8 cellular contexts compared by ENCODE assay signal in the genomic region with DNA sequence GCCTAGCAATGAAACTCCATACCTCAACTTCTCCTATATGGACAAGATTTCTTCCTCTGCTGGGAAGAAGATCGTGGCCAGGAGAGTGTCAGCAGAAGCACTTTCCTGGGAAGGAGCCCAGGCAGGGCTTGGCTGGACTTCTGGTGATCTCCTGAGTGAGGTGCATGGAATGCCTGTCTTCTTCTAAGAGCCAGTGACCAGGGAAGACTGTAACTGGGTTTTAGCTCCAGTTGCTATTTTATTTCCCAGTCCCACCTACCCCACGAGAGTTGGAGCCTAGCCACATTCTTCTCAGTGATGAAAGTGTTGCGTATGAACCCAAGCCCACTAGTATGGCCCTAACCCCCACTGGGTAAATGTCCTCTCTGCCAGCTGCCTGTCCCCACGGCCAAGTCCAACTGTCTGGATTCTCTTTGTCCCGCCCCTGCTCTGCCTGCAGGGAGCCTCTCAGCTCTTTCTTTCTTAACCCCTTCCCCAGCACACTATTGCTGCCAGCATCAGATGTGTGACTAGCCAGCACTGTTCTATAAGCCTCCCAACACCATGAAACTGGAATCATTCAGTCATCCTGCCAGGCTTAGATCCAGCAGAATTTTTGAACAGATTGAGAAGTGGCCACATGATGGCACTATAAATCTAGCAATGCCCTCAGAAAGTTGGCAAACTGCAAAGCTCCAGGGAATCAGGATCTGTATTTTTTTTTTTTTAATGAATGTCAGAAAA.
DNase-seq lines count a peak whose midpoint lies in the region; ATAC-seq and TF ChIP-seq lines count a peak whose summit lies in the region.

No MANE protein-coding gene starts in this region.

- H3K27me3 Mint-ChIP-seq in nephron progenitor cell (ENCODE audit: low read depth, poor library complexity), result peaks cover 3% of the 10 kb centered on the region

- 26 to 37% methylated on average over 4 to 5 of the region's 5 CpGs for WGBS in esophagus squamous epithelium, 2 donors

- H3K4me3 ChIP-seq in esophagus squamous epithelium, result peak overlapping the region in 1 of 4 donors; percentile 1

- H3K27ac ChIP-seq in esophagus squamous epithelium, result peak overlapping the region in 1 of 4 donors; percentile 47

- TF ChIP-seq CTCF in esophagus squamous epithelium (IDR thresholded peaks at IDR 0.05) (peak in 5 of 6 experiments; percentile 35 to 62 (median 51)), nephron progenitor cell (IDR thresholded peaks at IDR 0.05) (peak; percentile 53)

- no peaks in the 10 kb centered on the region for H3K9me3 ChIP-seq in esophagus squamous epithelium

- no peaks in the 10 kb centered on the region for H3K36me3 ChIP-seq in esophagus squamous epithelium

- peak; percentile 10 for DNase-seq in activated CD4-positive, alpha-beta T cell treated with anti-CD3 and anti-CD28 coated beads for 48 hours
- no peak for DNase-seq in activated CD4-positive, alpha-beta T cell treated with anti-CD3 and anti-CD28 coated beads for 4 hours
- DNase-seq in Kasumi-1 (lab: John Stamatoyannopoulos, UW) (peak; percentile 32 to 36), esophagus squamous epithelium (lab: John Stamatoyannopoulos, UW) (no peak), nephron progenitor cell (peak; percentile 26)

- H3K27me3 ChIP-seq in esophagus squamous epithelium, result no peaks in the 10 kb centered on the region

- TF ChIP-seq POLR2A in esophagus squamous epithelium (IDR thresholded peaks at IDR 0.05), result no peak

- ATAC-seq in SK-N-SH treated with all-trans-retinoic acid at 6 μM for 48 hours, result peak; percentile 57
- ATAC-seq in HG02970 (IDR thresholded peaks at IDR 0.05; ENCODE audit: low FRiP score, unreplicated experiment), result no peak
- ATAC-seq in HG03097 (IDR thresholded peaks at IDR 0.05; ENCODE audit: low FRiP score, unreplicated experiment), result no peak

- intact Hi-C loops in esophagus squamous epithelium (cut with DNase I), result loop anchor here (10.0 kb wide), 1 partner anchor 197 kb away; a partner anchor contains a TSS

- H3K4me1 Mint-ChIP-seq in nephron progenitor cell, result peaks cover 18% of the 10 kb centered on the region

- H3K4me3 Mint-ChIP-seq in nephron progenitor cell, result no peak overlapping the region

- no peak overlapping the region for H3K27ac Mint-ChIP-seq in nephron progenitor cell

- no peaks in the 10 kb centered on the region for H3K36me3 Mint-ChIP-seq in nephron progenitor cell (ENCODE audit: low read depth)

- H3K9me3 Mint-ChIP-seq in nephron progenitor cell, result peaks cover 6% of the 10 kb centered on the region

- H3K4me1 ChIP-seq in esophagus squamous epithelium, result peaks cover 13 to 28% (median 17%) of the 10 kb centered on the region in 3 donors

TF ChIP-seq in SK-N-SH treated with all-trans-retinoic acid at 6 μM for 48 hours, 23 proteins besides CTCF, POLR2A, EP300 and RAD21:
- TF ChIP-seq ZFP30 (CRISPR knock-in tag; IDR thresholded peaks at IDR 0.05) (no peak), TCF4 (CRISPR knock-in tag; IDR thresholded peaks at IDR 0.05; ENCODE audit: borderline replicate concordance) (no peak), ARNTL (CRISPR knock-in tag; IDR thresholded peaks at IDR 0.05; ENCODE audit: borderline replicate concordance, low read depth) (no peak), GLIS3 (CRISPR knock-in tag; IDR thresholded peaks at IDR 0.05) (no peak), ZFP3 (CRISPR knock-in tag; IDR thresholded peaks at IDR 0.05) (no peak)
- TF ChIP-seq, protein P1, sequence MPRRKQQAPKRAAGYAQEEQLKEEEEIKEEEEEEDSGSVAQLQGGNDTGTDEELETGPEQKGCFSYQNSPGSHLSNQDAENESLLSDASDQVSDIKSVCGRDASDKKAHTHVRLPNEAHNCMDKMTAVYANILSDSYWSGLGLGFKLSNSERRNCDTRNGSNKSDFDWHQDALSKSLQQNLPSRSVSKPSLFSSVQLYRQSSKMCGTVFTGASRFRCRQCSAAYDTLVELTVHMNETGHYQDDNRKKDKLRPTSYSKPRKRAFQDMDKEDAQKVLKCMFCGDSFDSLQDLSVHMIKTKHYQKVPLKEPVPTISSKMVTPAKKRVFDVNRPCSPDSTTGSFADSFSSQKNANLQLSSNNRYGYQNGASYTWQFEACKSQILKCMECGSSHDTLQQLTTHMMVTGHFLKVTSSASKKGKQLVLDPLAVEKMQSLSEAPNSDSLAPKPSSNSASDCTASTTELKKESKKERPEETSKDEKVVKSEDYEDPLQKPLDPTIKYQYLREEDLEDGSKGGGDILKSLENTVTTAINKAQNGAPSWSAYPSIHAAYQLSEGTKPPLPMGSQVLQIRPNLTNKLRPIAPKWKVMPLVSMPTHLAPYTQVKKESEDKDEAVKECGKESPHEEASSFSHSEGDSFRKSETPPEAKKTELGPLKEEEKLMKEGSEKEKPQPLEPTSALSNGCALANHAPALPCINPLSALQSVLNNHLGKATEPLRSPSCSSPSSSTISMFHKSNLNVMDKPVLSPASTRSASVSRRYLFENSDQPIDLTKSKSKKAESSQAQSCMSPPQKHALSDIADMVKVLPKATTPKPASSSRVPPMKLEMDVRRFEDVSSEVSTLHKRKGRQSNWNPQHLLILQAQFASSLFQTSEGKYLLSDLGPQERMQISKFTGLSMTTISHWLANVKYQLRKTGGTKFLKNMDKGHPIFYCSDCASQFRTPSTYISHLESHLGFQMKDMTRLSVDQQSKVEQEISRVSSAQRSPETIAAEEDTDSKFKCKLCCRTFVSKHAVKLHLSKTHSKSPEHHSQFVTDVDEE (CRISPR knock-in tag; IDR thresholded peaks at IDR 0.05), result no peak

Comparison
In these comparisons a context has a peak if more than half of its experiments do, and no peak if none do; other contexts are left out.
1. DNase-seq: peak in activated CD4-positive, alpha-beta T cell treated with anti-CD3 and anti-CD28 coated beads for 48 hours (single experiment), Kasumi-1 (2 of 2) and nephron progenitor cell (single experiment); none in activated CD4-positive, alpha-beta T cell treated with anti-CD3 and anti-CD28 coated beads for 4 hours (0 of 2) and esophagus squamous epithelium (single experiment).